ENCODE assay signal across 7 cellular contexts in the genomic region with DNA sequence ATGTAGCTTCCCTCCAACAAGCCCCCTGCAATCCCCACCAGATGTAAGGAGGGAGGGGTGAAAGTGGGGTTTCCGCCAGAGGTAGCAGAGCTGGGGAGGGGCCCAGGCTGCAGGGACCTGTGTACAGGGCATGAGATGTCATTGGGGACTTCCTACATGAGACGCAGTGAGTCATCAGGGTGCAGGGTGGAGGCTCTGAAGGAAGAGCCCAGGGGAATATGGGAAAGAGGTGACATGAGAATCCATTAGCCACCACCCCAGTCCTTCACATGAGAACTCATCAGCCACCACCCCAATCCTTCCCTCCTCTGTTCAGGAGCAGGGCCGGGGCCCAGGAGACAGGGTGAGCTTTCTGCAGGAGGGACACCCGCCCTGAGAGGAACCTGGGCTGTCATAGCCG.
A peak's percentile ranks its signal among the peaks of the same experiment; 100 is the strongest.
DNase-seq lines count a peak whose midpoint lies in the region; ATAC-seq and TF ChIP-seq lines count a peak whose summit lies in the region.
"Not testable (repeated sequence)": the region's sequence is repeated elsewhere in the genome, so short reads cannot be mapped to it uniquely, and the experiment has no call there.

No MANE protein-coding gene starts in this region.

- H3K4me3 Mint-ChIP-seq in nephron progenitor cell = not testable (repeated sequence)

- H3K27me3 Mint-ChIP-seq in nephron progenitor cell (ENCODE audit: low read depth, poor library complexity) = peaks cover 10% of the 10 kb centered on the region

- H3K27ac ChIP-seq in coronary artery = not testable (repeated sequence)

- not testable (repeated sequence) for H3K36me3 Mint-ChIP-seq in nephron progenitor cell (ENCODE audit: low read depth)

- peak; percentile 62 for ATAC-seq in GM18502 (IDR thresholded peaks at IDR 0.05; ENCODE audit: poor library complexity, unreplicated experiment)
- ATAC-seq in GM21447 (IDR thresholded peaks at IDR 0.05; ENCODE audit: unreplicated experiment) = peak; percentile 63
- ATAC-seq in HG02763 (IDR thresholded peaks at IDR 0.05; ENCODE audit: unreplicated experiment) = peak; percentile 48

- TF ChIP-seq CTCF in coronary artery (IDR thresholded peaks at IDR 0.05); nephron progenitor cell (IDR thresholded peaks at IDR 0.05): not testable (repeated sequence)

- H3K9me3 Mint-ChIP-seq in nephron progenitor cell = not testable (repeated sequence)

- H3K27ac Mint-ChIP-seq in nephron progenitor cell = peak overlapping the region; percentile 66

- peaks cover 69% of the 10 kb centered on the region for H3K4me1 Mint-ChIP-seq in nephron progenitor cell

- not testable (repeated sequence) for H3K4me3 ChIP-seq in coronary artery

- DNase-seq in NCI-H1694 (lab: John Stamatoyannopoulos, UW) (peak; percentile 80), SW480 (ENCODE audit: low spot score) (peak; percentile 75), coronary artery (ENCODE audit: low spot score) (peak; percentile 19)
- DNase-seq in nephron progenitor cell = not testable (repeated sequence)
